15 cellular contexts compared by ENCODE assay signal in genomic region chr14:59278111-59278510, GRCh38.
DNase-seq lines count a peak whose midpoint lies in the region; ATAC-seq and FAIRE-seq lines count a peak whose summit lies in the region.
"Had no signal": no experiment of that assay in that cellular context is flagged by ENCODE, and none has a peak within 500 bp of the region (broad histone marks: within the 10 kb centered on the region; RNA-seq: fewer than 3 reads in every experiment).

No MANE protein-coding gene starts in this region.

- H3K4me3 ChIP-seq in HAP-1 = no peak overlapping the region
- H3K4me3 ChIP-seq: ovary had no signal

- no peaks in the 10 kb centered on the region for H3K9me3 Mint-ChIP-seq in natural killer cell treated with Interleukin-12 subunit alpha and Interleukin-12 subunit beta and Interleukin-15 and Interleukin-18, amount 100 ng/mL, for 72 hours
- H3K9me3 Mint-ChIP-seq: activated naive CD4-positive, alpha-beta T cell treated with anti-CD3 and anti-CD28 coated beads for 36 hours had no signal

- DNase-seq in EH (ENCODE audit: low read depth) = peak; percentile 92
- DNase-seq in RCC 7860 (ENCODE audit: low spot score) = peak; percentile 87
- peak; percentile 60 for DNase-seq in epidermal melanocyte (ENCODE audit: insufficient read length, low spot score)
- DNase-seq in non-pigmented ciliary epithelial cell (ENCODE audit: low read depth) = peak; percentile 89
- no peak for DNase-seq in NCI-H2081 treated with DMSO at 0.1 percent for 48 hours (lab: John Stamatoyannopoulos, UW)
- no peak for DNase-seq in natural killer cell treated with Interleukin-12 subunit alpha and Interleukin-12 subunit beta and Interleukin-15 and Interleukin-18, amount 100 ng/mL, for 72 hours (ENCODE audit: low spot score)
- no peak for DNase-seq in HAP-1 (ENCODE audit: low spot score in 2 of 2)
- DNase-seq: activated naive CD4-positive, alpha-beta T cell treated with anti-CD3 and anti-CD28 coated beads for 36 hours; CD4-positive, alpha-beta memory T cell; head of caudate nucleus; NCI-H510A treated with DMSO at 0.1 percent for 48 hours; ovary; WERI-Rb-1 had no signal

- no peaks in the 10 kb centered on the region for H3K9me3 ChIP-seq in HAP-1
- H3K9me3 ChIP-seq: ovary had no signal

- H3K27me3 Mint-ChIP-seq in natural killer cell treated with Interleukin-12 subunit alpha and Interleukin-12 subunit beta and Interleukin-15 and Interleukin-18, amount 100 ng/mL, for 72 hours = no peaks in the 10 kb centered on the region
- H3K27me3 Mint-ChIP-seq: CD4-positive, alpha-beta memory T cell had no signal

- peak overlapping the region in 1 of 2 donors; percentile 19 for H3K27ac Mint-ChIP-seq in natural killer cell treated with Interleukin-12 subunit alpha and Interleukin-12 subunit beta and Interleukin-15 and Interleukin-18, amount 100 ng/mL, for 72 hours
- H3K27ac Mint-ChIP-seq: activated naive CD4-positive, alpha-beta T cell treated with anti-CD3 and anti-CD28 coated beads for 36 hours; CD4-positive, alpha-beta memory T cell had no signal

- no peak overlapping the region for H3K4me3 Mint-ChIP-seq in natural killer cell treated with Interleukin-12 subunit alpha and Interleukin-12 subunit beta and Interleukin-15 and Interleukin-18, amount 100 ng/mL, for 72 hours
- H3K4me3 Mint-ChIP-seq: activated naive CD4-positive, alpha-beta T cell treated with anti-CD3 and anti-CD28 coated beads for 36 hours; CD4-positive, alpha-beta memory T cell had no signal

- ATAC-seq in natural killer cell treated with Interleukin-12 subunit alpha and Interleukin-12 subunit beta and Interleukin-15 and Interleukin-18, amount 100 ng/mL, for 72 hours = no peak
- no peak for ATAC-seq in GM18861 (IDR thresholded peaks at IDR 0.05; ENCODE audit: unreplicated experiment)

- in situ Hi-C loops in HAP-1 (cut with MboI; ENCODE audit: low sequenced_read_pairs) = no loop called here

- peak; percentile 93 for FAIRE-seq in RCC 7860 (lab: Jason Lieb, UNC)
- FAIRE-seq: GM18507 had no signal

- H3K4me1 ChIP-seq in HAP-1 = no peaks in the 10 kb centered on the region

- peaks cover 25 to 29% of the 10 kb centered on the region in 2 donors for H3K4me1 Mint-ChIP-seq in natural killer cell treated with Interleukin-12 subunit alpha and Interleukin-12 subunit beta and Interleukin-15 and Interleukin-18, amount 100 ng/mL, for 72 hours (ENCODE audit: low read depth in 2 of 2)

- H3K36me3 Mint-ChIP-seq in natural killer cell treated with Interleukin-12 subunit alpha and Interleukin-12 subunit beta and Interleukin-15 and Interleukin-18, amount 100 ng/mL, for 72 hours = no peaks in the 10 kb centered on the region

- no peaks in the 10 kb centered on the region; the same call in 1 of the 2 replicates for H3K36me3 ChIP-seq in HAP-1 (replicated peaks)
- H3K36me3 ChIP-seq: ovary had no signal

- no peaks in the 10 kb centered on the region for H3K27me3 ChIP-seq in HAP-1 (ENCODE audit: low read depth)
- H3K27me3 ChIP-seq: ovary had no signal

Comparison
In these comparisons a context has a peak if more than half of its experiments do, and no peak if none do; other contexts are left out.
1. DNase-seq: peak in EH (single experiment), RCC 7860 (single experiment), epidermal melanocyte (single experiment) and non-pigmented ciliary epithelial cell (single experiment); none in NCI-H2081 treated with DMSO at 0.1 percent for 48 hours (single experiment), natural killer cell treated with Interleukin-12 subunit alpha and Interleukin-12 subunit beta and Interleukin-15 and Interleukin-18, amount 100 ng/mL, for 72 hours (single experiment) and HAP-1 (0 of 2).